In genomic region chr22:25403752-25404471, GRCh38 we compare ENCODE assay signal across 8 cellular contexts.
DNase-seq lines count a peak whose midpoint lies in the region; ATAC-seq and TF ChIP-seq lines count a peak whose summit lies in the region.

No MANE protein-coding gene starts in this region.

- POLR2A ChIA-PET in activated CD8-positive, alpha-beta T cell treated with anti-CD3 and anti-CD28 coated beads for 36 hours (lab: Charles Lee) = interaction anchor here (0.6 kb wide), 1 partner anchor 12 kb away, joined by 3 read pairs; no protein-coding TSS in a partner anchor

- in situ Hi-C loops in KBM-7 (cut with MboI; ENCODE audit: low pct_unique_long_range_greater_than_20kb, low sequenced_read_pairs) = no loop called here

- peak; percentile 18 for ATAC-seq in activated CD8-positive, alpha-beta T cell treated with anti-CD3 and anti-CD28 coated beads for 36 hours
- ATAC-seq in left cardiac atrium = peak; percentile 1 to 3
- no peak for ATAC-seq in HG02852 (IDR thresholded peaks at IDR 0.05; ENCODE audit: unreplicated experiment)
- no peak for ATAC-seq in GM19463 (IDR thresholded peaks at IDR 0.05; ENCODE audit: unreplicated experiment)
- ATAC-seq in HG02759 (IDR thresholded peaks at IDR 0.05; ENCODE audit: unreplicated experiment) = no peak

- no peaks in the 10 kb centered on the region for H3K27me3 Mint-ChIP-seq in activated CD8-positive, alpha-beta T cell treated with anti-CD3 and anti-CD28 coated beads for 36 hours

- peak overlapping the region; percentile 80 for H3K27ac Mint-ChIP-seq in activated CD8-positive, alpha-beta T cell treated with anti-CD3 and anti-CD28 coated beads for 36 hours

- H3K4me3 Mint-ChIP-seq in activated CD8-positive, alpha-beta T cell treated with anti-CD3 and anti-CD28 coated beads for 36 hours = peak overlapping the region; percentile 95

- intact Hi-C loops in activated CD8-positive, alpha-beta T cell treated with anti-CD3 and anti-CD28 coated beads for 36 hours (cut with micrococcal nuclease) = no loop called here
- intact Hi-C loops in left cardiac atrium (cut with DNase I) = no loop called here

- peaks cover 36% of the 10 kb centered on the region for H3K4me1 Mint-ChIP-seq in activated CD8-positive, alpha-beta T cell treated with anti-CD3 and anti-CD28 coated beads for 36 hours (ENCODE audit: low read depth)

- H3K9me3 Mint-ChIP-seq in activated CD8-positive, alpha-beta T cell treated with anti-CD3 and anti-CD28 coated beads for 36 hours = no peaks in the 10 kb centered on the region

- DNase-seq in ELF-1 (ENCODE audit: low read depth, low spot score) (peak; percentile 36), KBM-7 (peak; percentile 76), left cardiac atrium (no peak), retina (peak; percentile 74)
- DNase-seq in activated CD8-positive, alpha-beta T cell treated with anti-CD3 and anti-CD28 coated beads for 36 hours = peak; percentile 36

- no peak for TF ChIP-seq CTCF in activated CD8-positive, alpha-beta T cell treated with anti-CD3 and anti-CD28 coated beads for 36 hours (IDR thresholded peaks at IDR 0.05)

- CTCF ChIA-PET in activated CD8-positive, alpha-beta T cell treated with anti-CD3 and anti-CD28 coated beads for 36 hours (lab: Charles Lee) = interaction anchor here (0.9 to 1.6 kb wide), 4 partner anchors 15 to 168 kb away, joined by 4 to 12 read pairs (median 4); no protein-coding TSS in a partner anchor

- peaks cover 6% of the 10 kb centered on the region for H3K36me3 Mint-ChIP-seq in activated CD8-positive, alpha-beta T cell treated with anti-CD3 and anti-CD28 coated beads for 36 hours (ENCODE audit: low read depth)

Comparison
In these comparisons a context has a peak if more than half of its experiments do, and no peak if none do; other contexts are left out.
1. ATAC-seq: peak in activated CD8-positive, alpha-beta T cell treated with anti-CD3 and anti-CD28 coated beads for 36 hours (single experiment) and left cardiac atrium (2 of 2); none in HG02852 (single experiment), GM19463 (single experiment) and HG02759 (single experiment).